In the genomic region with DNA sequence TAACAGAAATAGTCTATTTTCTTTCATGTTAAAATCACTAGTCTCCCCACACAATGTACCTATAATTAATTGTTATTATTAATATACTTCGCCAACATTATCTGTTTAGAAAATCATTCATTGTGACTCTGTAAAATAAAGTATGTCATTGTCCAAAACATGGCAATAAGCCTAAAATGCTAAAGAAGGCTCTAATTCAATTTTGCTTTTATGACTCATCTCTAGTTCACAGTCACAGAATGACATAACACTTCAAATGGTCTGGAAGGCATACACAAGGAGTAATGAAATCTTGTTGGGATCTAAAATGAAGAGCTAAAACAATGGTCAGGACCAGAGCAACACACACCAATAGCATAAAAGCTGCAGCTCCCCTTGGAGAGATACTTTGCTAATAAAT, we compare ENCODE assay signal across 26 cellular contexts.
DNase-seq lines count a peak whose midpoint lies in the region; ATAC-seq and TF ChIP-seq lines count a peak whose summit lies in the region.
"Had no signal": no experiment of that assay in that cellular context is flagged by ENCODE, and none has a peak within 500 bp of the region (broad histone marks: within the 10 kb centered on the region; RNA-seq: fewer than 3 reads in every experiment).

No MANE protein-coding gene starts in this region.

- 49% methylated on average over 1 of the region's 1 CpG for WGBS in suprapubic skin

- no peaks in the 10 kb centered on the region for H3K36me3 ChIP-seq in suprapubic skin
- H3K36me3 ChIP-seq: right lobe of liver, transverse colon, WERI-Rb-1 had no signal

- H3K27me3 ChIP-seq in suprapubic skin = no peaks in the 10 kb centered on the region
- H3K27me3 ChIP-seq: body of pancreas, right lobe of liver, transverse colon had no signal

- H3K27ac ChIP-seq in suprapubic skin = no peak overlapping the region
- H3K27ac ChIP-seq: body of pancreas, KMS-11, right lobe of liver, transverse colon, WERI-Rb-1 had no signal

- no peak for TF ChIP-seq POLR2A in suprapubic skin (IDR thresholded peaks at IDR 0.05)

- no peak for TF ChIP-seq EP300 in suprapubic skin (IDR thresholded peaks at IDR 0.05)

- H3K4me1 ChIP-seq in suprapubic skin = no peaks in the 10 kb centered on the region
- H3K4me1 ChIP-seq: body of pancreas, right lobe of liver, transverse colon had no signal

- TF ChIP-seq CTCF in fibroblast of the aortic adventitia (IDR thresholded peaks at IDR 0.05; ENCODE audit: insufficient read depth, low read length) (no peak), suprapubic skin (IDR thresholded peaks at IDR 0.05) (no peak)

- no peak overlapping the region for H3K4me3 ChIP-seq in fibroblast of the aortic adventitia (ENCODE audit: low read depth, low read length)
- no peak overlapping the region for H3K4me3 ChIP-seq in suprapubic skin
- H3K4me3 ChIP-seq: body of pancreas, right lobe of liver, transverse colon had no signal

- DNase-seq in EH (ENCODE audit: low read depth) (peak; percentile 2), RPMI7951 (ENCODE audit: low read depth) (peak; percentile 17), fibroblast of the aortic adventitia (ENCODE audit: low read depth) (peak; percentile 63), stromal cell of bone marrow (ENCODE audit: low read depth) (peak; percentile 23), NCI-H146 treated with DMSO at 0.1 percent for 48 hours (lab: John Stamatoyannopoulos, UW; ENCODE audit: unreplicated experiment) (no peak), suprapubic skin (ENCODE audit: low spot score in 2 of 2) (no peak)
- DNase-seq: activated CD4-positive, alpha-beta T cell treated with anti-CD3 and anti-CD28 coated beads for 4 hours; activated CD8-positive, alpha-beta T cell treated with anti-CD3 and anti-CD28 coated beads, Interleukin-2, amount 10 ng/mL, durations not matched to agents 7 days and 5 days; activated naive CD4-positive, alpha-beta T cell treated with anti-CD3 and anti-CD28 coated beads for 36 hours; body of pancreas; Calu3; DND-41; head of caudate nucleus; kidney; left ventricle myocardium superior; NCI-H2081; NCI-H526 treated with DMSO at 0.1 percent for 48 hours; right lobe of liver; SHP77 treated with DMSO at 0.1 percent for 48 hours; stimulated activated CD4-positive, alpha-beta T cell treated with anti-CD3 and anti-CD28 coated beads, Interleukin-12 subunit alpha, Interleukin-12 subunit beta, amount 100 ng/mL, for 4 hours; stimulated activated CD4-positive, alpha-beta T cell treated with anti-CD3 and anti-CD28 coated beads, Interleukin-2, amount 100 ng/mL, for 48 hours; T1000; transverse colon; WERI-Rb-1 had no signal

- no peak for ATAC-seq in GM21825 (IDR thresholded peaks at IDR 0.05; ENCODE audit: unreplicated experiment)
- ATAC-seq: activated CD8-positive, alpha-beta T cell treated with anti-CD3 and anti-CD28 coated beads, Interleukin-2, amount 10 ng/mL, durations not matched to agents 7 days and 5 days; body of pancreas; left ventricle myocardium superior; right lobe of liver had no signal

- H3K9me3 ChIP-seq in suprapubic skin = no peaks in the 10 kb centered on the region
- H3K9me3 ChIP-seq: body of pancreas, right lobe of liver, transverse colon had no signal

Comparison
In these comparisons a context has a peak if more than half of its experiments do, and no peak if none do; other contexts are left out.
1. DNase-seq: peak in EH (single experiment), RPMI7951 (single experiment), fibroblast of the aortic adventitia (single experiment) and stromal cell of bone marrow (single experiment); none in NCI-H146 treated with DMSO at 0.1 percent for 48 hours (single experiment) and suprapubic skin (0 of 2).